8 cellular contexts compared by ENCODE assay signal in genomic region chr3:13282986-13283876, GRCh38.
DNase-seq lines count a peak whose midpoint lies in the region; ATAC-seq and TF ChIP-seq lines count a peak whose summit lies in the region.

No MANE protein-coding gene starts in this region.

- POLR2A ChIA-PET in HEK293 (lab: Yijun Ruan, JAX), result no interaction called here
- POLR2A ChIA-PET in activated CD8-positive, alpha-beta T cell treated with anti-CD3 and anti-CD28 coated beads, Interleukin-2, amount 10 ng/mL, durations not matched to agents 7 days and 5 days (lab: Charles Lee), result interaction anchor here (1.1 kb wide), 1 partner anchor 40 kb away, joined by 4 read pairs; no protein-coding TSS in a partner anchor

- H4K20me1 ChIP-seq in hepatocyte (ENCODE audit: insufficient read depth, poor library complexity, severe bottlenecking), result no peaks in the 10 kb centered on the region

- H3K4me2 ChIP-seq in hepatocyte, result peak overlapping the region; percentile 91

- no peaks in the 10 kb centered on the region for H3K9me2 ChIP-seq in hepatocyte (replicated peaks; ENCODE audit: insufficient read depth)

- intact Hi-C loops in thyroid gland (cut with DNase I), result no loop called here

- TF ChIP-seq CTCF in BE2C (IDR thresholded peaks at IDR 0.05; ENCODE audit: low read depth, low read length) (peak; percentile 26), HEK293 (tag by site-specific recombination; IDR thresholded peaks at IDR 0.05) (peak; percentile 46), hepatocyte (IDR thresholded peaks at IDR 0.05; ENCODE audit: poor library complexity) (peak; percentile 32), thyroid gland (IDR thresholded peaks at IDR 0.05) (peak in 1 of 6 experiments; percentile 3)

- no peak for TF ChIP-seq POLR2A in thyroid gland (IDR thresholded peaks at IDR 0.05)

- DNase-seq in BE2C (peak; percentile 40), hepatocyte (ENCODE audit: low spot score) (peak; percentile 52), thyroid gland (no peak)
- no peak for DNase-seq in activated CD8-positive, alpha-beta T cell treated with anti-CD3 and anti-CD28 coated beads, Interleukin-2, amount 10 ng/mL, durations not matched to agents 7 days and 5 days
- DNase-seq in stimulated activated CD4-positive, alpha-beta T cell treated with anti-CD3 and anti-CD28 coated beads, Interleukin-4, amount 100 ng/mL, for 24 hours, result peak; percentile 11

- no peaks in the 10 kb centered on the region for H3K79me2 ChIP-seq in hepatocyte

- peak overlapping the region; percentile 29 for H3K4me3 ChIP-seq in BE2C (ENCODE audit: low read depth, low read length)
- H3K4me3 ChIP-seq in HEK293 (ENCODE audit: low read depth, low read length), result peak overlapping the region; percentile 50
- H3K4me3 ChIP-seq in hepatocyte, result peak overlapping the region; percentile 39
- H3K4me3 ChIP-seq in thyroid gland (replicated peaks in 1 of 3), result no peak overlapping the region

- peaks cover 43% of the 10 kb centered on the region for H3K27me3 Mint-ChIP-seq in activated CD8-positive, alpha-beta T cell treated with anti-CD3 and anti-CD28 coated beads, Interleukin-2, amount 10 ng/mL, durations not matched to agents 7 days and 5 days (ENCODE audit: low read depth)

- peak overlapping the region; percentile 33; the same call in 1 of the 2 replicates for H3K27ac ChIP-seq in HEK293 (ENCODE audit: extremely low read depth, low read depth, low read length)
- H3K27ac ChIP-seq in hepatocyte, result no peak overlapping the region
- no peak overlapping the region for H3K27ac ChIP-seq in thyroid gland

- H3K4me1 Mint-ChIP-seq in activated CD8-positive, alpha-beta T cell treated with anti-CD3 and anti-CD28 coated beads, Interleukin-2, amount 10 ng/mL, durations not matched to agents 7 days and 5 days (ENCODE audit: low read depth), result peaks cover 5% of the 10 kb centered on the region

- H3K9me3 ChIP-seq in BE2C, result no peaks in the 10 kb centered on the region; the same call in 1 of the 2 replicates
- no peaks in the 10 kb centered on the region for H3K9me3 ChIP-seq in HEK293 (ENCODE audit: control insufficient read depth, insufficient read depth, low read depth, low read length)
- H3K9me3 ChIP-seq in hepatocyte (ENCODE audit: low read depth), result peaks cover 7% of the 10 kb centered on the region
- no peaks in the 10 kb centered on the region for H3K9me3 ChIP-seq in thyroid gland

- peaks cover 33% of the 10 kb centered on the region for H3K9me3 Mint-ChIP-seq in activated CD8-positive, alpha-beta T cell treated with anti-CD3 and anti-CD28 coated beads, Interleukin-2, amount 10 ng/mL, durations not matched to agents 7 days and 5 days (ENCODE audit: insufficient read depth)

- H3K4me3 Mint-ChIP-seq in activated CD8-positive, alpha-beta T cell treated with anti-CD3 and anti-CD28 coated beads, Interleukin-2, amount 10 ng/mL, durations not matched to agents 7 days and 5 days, result peak overlapping the region; percentile 53

- 13% methylated on average over 30 of the region's 93 CpGs for WGBS in hepatocyte (ENCODE audit: low lambda C conversion rate, missing lambda C conversion rate)
- 13 to 18% methylated on average over 16 to 31 of the region's 93 CpGs for WGBS in thyroid gland, 2 donors

- H3K27ac Mint-ChIP-seq in activated CD8-positive, alpha-beta T cell treated with anti-CD3 and anti-CD28 coated beads, Interleukin-2, amount 10 ng/mL, durations not matched to agents 7 days and 5 days, result no peak overlapping the region

- H3K4me1 ChIP-seq in BE2C, result no peaks in the 10 kb centered on the region
- H3K4me1 ChIP-seq in HEK293 (ENCODE audit: control insufficient read depth, insufficient read depth, low read length), result peaks cover 7% of the 10 kb centered on the region
- H3K4me1 ChIP-seq in hepatocyte (ENCODE audit: insufficient read depth), result no peaks in the 10 kb centered on the region
- peaks cover 0 to 3% of the 10 kb centered on the region in 2 donors for H3K4me1 ChIP-seq in thyroid gland

- peak; percentile 68 for ATAC-seq in activated CD8-positive, alpha-beta T cell treated with anti-CD3 and anti-CD28 coated beads, Interleukin-2, amount 10 ng/mL, durations not matched to agents 7 days and 5 days
- ATAC-seq in HG02610 (IDR thresholded peaks at IDR 0.05; ENCODE audit: unreplicated experiment) (no peak), GM19351 (IDR thresholded peaks at IDR 0.05; ENCODE audit: unreplicated experiment) (no peak)

- H3K27me3 ChIP-seq in BE2C, result no peaks in the 10 kb centered on the region; the same call in 1 of the 2 replicates
- H3K27me3 ChIP-seq in hepatocyte, result peaks cover 40% of the 10 kb centered on the region
- H3K27me3 ChIP-seq in thyroid gland, result peaks cover 3% of the 10 kb centered on the region

- peak overlapping the region; percentile 40 for H2AFZ ChIP-seq in hepatocyte

- H3K36me3 ChIP-seq in BE2C, result no peaks in the 10 kb centered on the region
- no peaks in the 10 kb centered on the region for H3K36me3 ChIP-seq in HEK293 (ENCODE audit: control insufficient read depth in 2 of 2, insufficient read depth in 1 of 2, low read length in 2 of 2)
- H3K36me3 ChIP-seq in hepatocyte (replicated peaks; ENCODE audit: insufficient read depth, low read depth), result no peaks in the 10 kb centered on the region
- no peaks in the 10 kb centered on the region for H3K36me3 ChIP-seq in thyroid gland

- CTCF ChIA-PET in HEK293 (lab: Yijun Ruan, JAX), result interaction anchor here (0.6 to 3.0 kb wide), 17 partner anchors 10 to 304 kb away, joined by 3 to 11 read pairs (median 3); no protein-coding TSS in a partner anchor
- CTCF ChIA-PET in activated CD8-positive, alpha-beta T cell treated with anti-CD3 and anti-CD28 coated beads, Interleukin-2, amount 10 ng/mL, durations not matched to agents 7 days and 5 days (lab: Charles Lee), result interaction anchor here (0.7 to 1.8 kb wide), 6 partner anchors 15 to 288 kb away, joined by 3 to 4 read pairs (median 4); no protein-coding TSS in a partner anchor

- H3K36me3 Mint-ChIP-seq in activated CD8-positive, alpha-beta T cell treated with anti-CD3 and anti-CD28 coated beads, Interleukin-2, amount 10 ng/mL, durations not matched to agents 7 days and 5 days (ENCODE audit: low read depth), result peaks cover 14% of the 10 kb centered on the region

TF ChIP-seq in HEK293, 187 proteins besides CTCF, POLR2A, EP300 and RAD21 (continues in another document):
- no peak for TF ChIP-seq ZNF585B (tag by site-specific recombination; IDR thresholded peaks at IDR 0.05)
- TF ChIP-seq KLF1 (tag by site-specific recombination; IDR thresholded peaks at IDR 0.05), result peak; percentile 35
- TF ChIP-seq PRDM10 (tag by site-specific recombination; IDR thresholded peaks at IDR 0.05), result peak; percentile 51; the same call in 1 of the 2 replicates
- TF ChIP-seq ZNF112 (tag by site-specific recombination; IDR thresholded peaks at IDR 0.05), result no peak
- TF ChIP-seq ZNF660 (tag by site-specific recombination; IDR thresholded peaks at IDR 0.05), result no peak; the same call in 1 of the 2 replicates
- no peak for TF ChIP-seq PRDM6 (tag by site-specific recombination; IDR thresholded peaks at IDR 0.05)
- TF ChIP-seq ZNF426 (tag by site-specific recombination; IDR thresholded peaks at IDR 0.05), result no peak
- TF ChIP-seq ZIC2 (tag by site-specific recombination; IDR thresholded peaks at IDR 0.05), result peak; percentile 46
- TF ChIP-seq MZF1 (tag by site-specific recombination; IDR thresholded peaks at IDR 0.05; ENCODE audit: borderline replicate concordance), result 0 out of 2 replicates have a peak, but pooled peaks have one; percentile 30
- TF ChIP-seq PRDM1 (tag by site-specific recombination; IDR thresholded peaks at IDR 0.05), result no peak
- 0 out of 2 replicates have a peak, but pooled peaks have one; percentile 37 for TF ChIP-seq ZNF561 (tag by site-specific recombination; IDR thresholded peaks at IDR 0.05; ENCODE audit: borderline replicate concordance)

Comparison
In these comparisons a context has a peak if more than half of its experiments do, and no peak if none do; other contexts are left out.
1. DNase-seq: peak in BE2C (single experiment), hepatocyte (single experiment) and stimulated activated CD4-positive, alpha-beta T cell treated with anti-CD3 and anti-CD28 coated beads, Interleukin-4, amount 100 ng/mL, for 24 hours (single experiment); none in activated CD8-positive, alpha-beta T cell treated with anti-CD3 and anti-CD28 coated beads, Interleukin-2, amount 10 ng/mL, durations not matched to agents 7 days and 5 days (single experiment) and thyroid gland (0 of 2).
2. H3K4me3 ChIP-seq: peak in BE2C (single experiment), HEK293 (single experiment) and hepatocyte (single experiment); none in thyroid gland (0 of 3).